8 cellular contexts compared by ENCODE assay signal in genomic region chr9:125239631-125240597, GRCh38. TPM values are rescaled to one million over a fixed set of nuclear protein-coding genes. Genes with fewer than 3 reads are reported as not detected.
DNase-seq lines count a peak whose midpoint lies in the region; ATAC-seq, FAIRE-seq and TF ChIP-seq lines count a peak whose summit lies in the region.

No MANE protein-coding gene starts in this region.

- H3K4me1 Mint-ChIP-seq in CD14-positive monocyte, result peaks cover 57% of the 10 kb centered on the region

- WGBS in neuronal stem cell (ENCODE audit: extremely low coverage in 2 of 2, insufficient read length in 2 of 2, insufficient replicate concordance in 1 of 2), 2 donors, result no CpG with 5 or more reads among the region's 8 CpGs

- no peaks in the 10 kb centered on the region for H3K9me1 ChIP-seq in endothelial cell of umbilical vein (replicated peaks; ENCODE audit: control insufficient read depth, extremely low read depth, insufficient read depth, low read length)

- H2BK5ac ChIP-seq in neuronal stem cell (ENCODE audit: low read length), result no peak overlapping the region

- ATAC-seq in HG02623 (IDR thresholded peaks at IDR 0.05; ENCODE audit: unreplicated experiment), result no peak

- H3K27ac ChIP-seq in OCI-LY3 (ENCODE audit: low read length) (peak overlapping the region; percentile 72), endothelial cell of umbilical vein (ENCODE audit: insufficient read depth, low read depth, low read length) (peak overlapping the region; percentile 60), neuronal stem cell (replicated peaks; ENCODE audit: low read length) (no peak overlapping the region)

- no peak overlapping the region for H2BK120ac ChIP-seq in neuronal stem cell (ENCODE audit: low read depth, low read length)

- peaks cover 52 to 56% of the 10 kb centered on the region in 2 donors for H3K36me3 Mint-ChIP-seq in CD14-positive monocyte

- H3K14ac ChIP-seq in neuronal stem cell (ENCODE audit: low read length), result no peak overlapping the region

- H3K23ac ChIP-seq in neuronal stem cell (ENCODE audit: low read depth, low read length, poor library complexity), result no peak overlapping the region

- no peak overlapping the region for H3K18ac ChIP-seq in neuronal stem cell (ENCODE audit: low read length)

- H2BK15ac ChIP-seq in neuronal stem cell (ENCODE audit: low read length), result no peak overlapping the region

- H4K20me1 ChIP-seq in OCI-LY3 (ENCODE audit: insufficient read depth, low read length) (peaks cover 51% of the 10 kb centered on the region), endothelial cell of umbilical vein (replicated peaks; ENCODE audit: control insufficient read depth, extremely low read depth, insufficient read depth, low read length) (peaks cover 16% of the 10 kb centered on the region)

- H3K79me1 ChIP-seq in neuronal stem cell (ENCODE audit: low read depth, low read length), result peaks cover 6% of the 10 kb centered on the region

- H3K9me3 ChIP-seq in OCI-LY3 (ENCODE audit: insufficient read depth, low read length), result no peaks in the 10 kb centered on the region
- H3K9me3 ChIP-seq in endothelial cell of umbilical vein (replicated peaks; ENCODE audit: control insufficient read depth, insufficient read depth, low read length), result no peaks in the 10 kb centered on the region
- no peaks in the 10 kb centered on the region for H3K9me3 ChIP-seq in neuronal stem cell (replicated peaks in 1 of 2; ENCODE audit: control insufficient read depth in 2 of 2, insufficient read depth in 1 of 2, low read depth in 1 of 2, low read length in 2 of 2)

- H3K27me3 ChIP-seq in OCI-LY3 (ENCODE audit: low read depth, low read length) (no peaks in the 10 kb centered on the region), endothelial cell of umbilical vein (ENCODE audit: control insufficient read depth in 2 of 2, insufficient read depth in 2 of 2, low read length in 2 of 2) (no peaks in the 10 kb centered on the region), neuronal stem cell (ENCODE audit: control insufficient read depth in 3 of 3, insufficient read depth in 3 of 3, low read depth in 1 of 3, low read length in 3 of 3) (no peaks in the 10 kb centered on the region)

- no peak overlapping the region for H4K8ac ChIP-seq in neuronal stem cell (ENCODE audit: low read depth, low read length)

- dilution Hi-C loops in endothelial cell of umbilical vein (cut with MboI; ENCODE audit: extremely low pct_ligation_motif_present, low sequenced_read_pairs), result no loop called here

- no peak for TF ChIP-seq POLR2A in endothelial cell of umbilical vein (IDR thresholded peaks at IDR 0.05; ENCODE audit: low read depth, low read length)

- H3K9me3 Mint-ChIP-seq in CD14-positive monocyte, result peaks cover 0 to 3% (median 0%) of the 10 kb centered on the region in 7 donors

- H3K4me3 Mint-ChIP-seq in CD14-positive monocyte, result peak overlapping the region; percentile 98 to 99

- TF ChIP-seq CTCF in CD14-positive monocyte (IDR thresholded peaks at IDR 0.05), result no peak
- no peak for TF ChIP-seq CTCF in OCI-LY3 (IDR thresholded peaks at IDR 0.05; ENCODE audit: low read depth, low read length)
- TF ChIP-seq CTCF in endothelial cell of umbilical vein (IDR thresholded peaks at IDR 0.05; ENCODE audit: extremely low read depth in 1 of 2, insufficient read depth in 1 of 2, low read depth in 1 of 2, low read length in 2 of 2), result no peak

- H3K4me3 ChIP-seq in OCI-LY3 (ENCODE audit: low read length), result peak overlapping the region; percentile 96
- H3K4me3 ChIP-seq in endothelial cell of umbilical vein (replicated peaks in 1 of 3; ENCODE audit: insufficient read depth in 1 of 3, low read depth in 1 of 3, low read length in 3 of 3), result peak overlapping the region; percentile 77 to 97 (median 96)
- H3K4me3 ChIP-seq in neuronal stem cell (ENCODE audit: low read length in 2 of 2), result peak overlapping the region; percentile 94 to 98

- POLR2A ChIA-PET in endothelial cell of umbilical vein (lab: Charles Lee), result interaction anchor here (1.4 to 2.0 kb wide), 3 partner anchors 12 to 104 kb away, joined by 8 to 13 read pairs (median 9); no protein-coding TSS in a partner anchor

- H4K91ac ChIP-seq in neuronal stem cell (ENCODE audit: low read depth, low read length, poor library complexity), result no peak overlapping the region

- DNase-seq in CD14-positive monocyte (ENCODE audit: low spot score) (no peak), endothelial cell of umbilical vein (ENCODE audit: low read depth, low spot score) (no peak), neuronal stem cell (ENCODE audit: low spot score) (no peak), anterior cingulate cortex (lab: John Stamatoyannopoulos, UW) (no peak), NOMO-1 (lab: John Stamatoyannopoulos, UW; ENCODE audit: unreplicated experiment in 2 of 2) (no peak), OCI-M2 (lab: John Stamatoyannopoulos, UW; ENCODE audit: unreplicated experiment) (no peak)

- H2AFZ ChIP-seq in OCI-LY3 (ENCODE audit: low read depth, low read length), result no peak overlapping the region
- H2AFZ ChIP-seq in endothelial cell of umbilical vein (ENCODE audit: low read depth, low read length), result no peak overlapping the region
- no peak overlapping the region for H2AFZ ChIP-seq in neuronal stem cell (ENCODE audit: low read length)

- H2BK12ac ChIP-seq in neuronal stem cell (ENCODE audit: low read length), result no peak overlapping the region

- FAIRE-seq in endothelial cell of umbilical vein (lab: Jason Lieb, UNC), result no peak

- H3K27me3 Mint-ChIP-seq in CD14-positive monocyte (ENCODE audit: low read depth in 3 of 3), result no peaks in the 10 kb centered on the region

- H3K4ac ChIP-seq in neuronal stem cell (ENCODE audit: low read length), result no peak overlapping the region

- peak overlapping the region; percentile 96 to 100 (median 99) for H3K27ac Mint-ChIP-seq in CD14-positive monocyte

- H3K79me2 ChIP-seq in OCI-LY3 (ENCODE audit: low read length), result peaks cover 72% of the 10 kb centered on the region
- H3K79me2 ChIP-seq in endothelial cell of umbilical vein (ENCODE audit: control insufficient read depth, insufficient read depth, low read length), result peaks cover 57% of the 10 kb centered on the region

- intact Hi-C loops in CD14-positive monocyte (cut with micrococcal nuclease), result loop anchor here (2.0 to 5.0 kb wide), 5 partner anchors 21 to 53 kb away; partner anchors contain the start of genes GAPVD1 (in 2 of the 2), PPP6C (in 2 of the 2) and RABEPK (in 1 of the 2)
- intact Hi-C loops in endothelial cell of umbilical vein (cut with micrococcal nuclease), result loop anchor here (5.0 kb wide), 4 partner anchors 132 to 468 kb away; partner anchors contain the start of genes ARPC5L, GOLGA1, NR6A1 and RPL35

- H3K4me2 ChIP-seq in OCI-LY3 (ENCODE audit: low read length) (peak overlapping the region; percentile 66), endothelial cell of umbilical vein (ENCODE audit: insufficient read depth, low read length) (peak overlapping the region; percentile 93), neuronal stem cell (ENCODE audit: insufficient read depth, low read length, poor library complexity, severe bottlenecking) (peak overlapping the region; percentile 64)

- peak overlapping the region; percentile 99 for H3K9ac ChIP-seq in OCI-LY3 (ENCODE audit: low read length)
- peak overlapping the region; percentile 93 for H3K9ac ChIP-seq in endothelial cell of umbilical vein (replicated peaks; ENCODE audit: extremely low read depth, insufficient read depth, low read length)
- no peak overlapping the region for H3K9ac ChIP-seq in neuronal stem cell (ENCODE audit: low read depth, low read length, poor library complexity)

- peaks cover 24% of the 10 kb centered on the region for H3K4me1 ChIP-seq in OCI-LY3 (ENCODE audit: low read length)
- H3K4me1 ChIP-seq in endothelial cell of umbilical vein (ENCODE audit: control insufficient read depth, extremely low read depth, insufficient read depth, low read length), result peaks cover 49% of the 10 kb centered on the region
- H3K4me1 ChIP-seq in neuronal stem cell (ENCODE audit: control insufficient read depth in 2 of 2, insufficient read depth in 1 of 2, low read depth in 1 of 2, low read length in 2 of 2), result peaks cover 6 to 9% of the 10 kb centered on the region in 2 donors

- CTCF ChIA-PET in endothelial cell of umbilical vein (lab: Charles Lee), result no interaction called here

- no TSS peak for BruUV-seq in endothelial cell of umbilical vein (replicated peaks; lab: Mats Ljungman, UMichigan)

- H2AK5ac ChIP-seq in neuronal stem cell (ENCODE audit: low read depth, low read length), result no peak overlapping the region

- H3K36me3 ChIP-seq in OCI-LY3 (replicated peaks; ENCODE audit: low read depth, low read length), result peaks cover 49% of the 10 kb centered on the region
- peaks cover 23 to 30% of the 10 kb centered on the region in 2 experiments for H3K36me3 ChIP-seq in endothelial cell of umbilical vein (ENCODE audit: control insufficient read depth in 2 of 2, extremely low read depth in 1 of 2, insufficient read depth in 2 of 2, low read length in 2 of 2)
- peaks cover 17 to 57% of the 10 kb centered on the region in 2 donors for H3K36me3 ChIP-seq in neuronal stem cell (replicated peaks in 1 of 2; ENCODE audit: control insufficient read depth in 2 of 2, insufficient read depth in 2 of 2, low read length in 2 of 2)

RNA-seq across cellular contexts. Expression of gene HSPA5, which starts 1.2 kb away (rescaled TPM):
- polyA plus RNA-seq in CD14-positive monocyte (100 to 1,000 TPM; 105 to 156 TPM), endothelial cell of umbilical vein (189 and 247 TPM in 2 replicates)
- 514 and 538 TPM in 2 replicates for total RNA-seq in endothelial cell of umbilical vein
- polyA plus RNA-seq in endothelial cell of umbilical vein (2011; cell fraction: cytosol; rRNA removed), result 275 and 318 TPM in 2 replicates
- polyA plus RNA-seq in endothelial cell of umbilical vein (2011; cell fraction: nucleus; rRNA removed), result 277 and 455 TPM in 2 replicates
- polyA plus RNA-seq in endothelial cell of umbilical vein (2012), result 581 and 662 TPM in 2 replicates
- polyA minus RNA-seq in endothelial cell of umbilical vein, result 317 and 322 TPM in 2 replicates
- 152 TPM for polyA minus RNA-seq in endothelial cell of umbilical vein (2011; cell fraction: cytosol; rRNA and poly(A)+ RNA removed)
- 137 and 160 TPM in 2 replicates for polyA minus RNA-seq in endothelial cell of umbilical vein (2011; cell fraction: nucleus; rRNA and poly(A)+ RNA removed)
- polyA plus RNA-seq in neuronal stem cell (2013, experiment 1 of 2), result 77.9 TPM
- polyA plus RNA-seq in neuronal stem cell (2013, experiment 2 of 2), result 76.9 TPM

RNA-seq across cellular contexts. Expression of gene GAPVD1, which starts 21.7 kb away (rescaled TPM):
- polyA plus RNA-seq in CD14-positive monocyte, result 10 to 100 TPM; 30.5 to 49.2 TPM
- total RNA-seq in endothelial cell of umbilical vein, result 49.2 and 53.2 TPM in 2 replicates
- polyA plus RNA-seq in endothelial cell of umbilical vein, result 8.4 and 10.7 TPM in 2 replicates
- 11.7 and 11.8 TPM in 2 replicates for polyA plus RNA-seq in endothelial cell of umbilical vein (2011; cell fraction: cytosol; rRNA removed)
- 41.3 and 42.3 TPM in 2 replicates for polyA plus RNA-seq in endothelial cell of umbilical vein (2011; cell fraction: nucleus; rRNA removed)
- polyA plus RNA-seq in endothelial cell of umbilical vein (2012), result 19.6 and 28.1 TPM in 2 replicates
- polyA minus RNA-seq in endothelial cell of umbilical vein, result 49.2 and 51.3 TPM in 2 replicates
- 46.1 TPM for polyA minus RNA-seq in endothelial cell of umbilical vein (2011; cell fraction: cytosol; rRNA and poly(A)+ RNA removed)
- 51.1 and 77.1 TPM in 2 replicates for polyA minus RNA-seq in endothelial cell of umbilical vein (2011; cell fraction: nucleus; rRNA and poly(A)+ RNA removed)
- polyA plus RNA-seq in neuronal stem cell (2013, experiment 1 of 2), result 12.0 TPM
- 12.0 TPM for polyA plus RNA-seq in neuronal stem cell (2013, experiment 2 of 2)

RNA-seq across cellular contexts. Expression of gene RABEPK, which starts 39.6 kb away (rescaled TPM):
- 10 to 100 TPM; 17.5 to 18.5 TPM for polyA plus RNA-seq in CD14-positive monocyte
- 18.2 and 19.1 TPM in 2 replicates for total RNA-seq in endothelial cell of umbilical vein
- 23.0 and 23.5 TPM in 2 replicates for polyA plus RNA-seq in endothelial cell of umbilical vein
- polyA plus RNA-seq in endothelial cell of umbilical vein (2011; cell fraction: cytosol; rRNA removed), result 32.6 and 35.5 TPM in 2 replicates
- 16.1 and 19.4 TPM in 2 replicates for polyA plus RNA-seq in endothelial cell of umbilical vein (2011; cell fraction: nucleus; rRNA removed)
- polyA plus RNA-seq in endothelial cell of umbilical vein (2012), result 30.5 and 36.5 TPM in 2 replicates
- polyA minus RNA-seq in endothelial cell of umbilical vein, result 18.7 and 22.1 TPM in 2 replicates
- 26.9 TPM for polyA minus RNA-seq in endothelial cell of umbilical vein (2011; cell fraction: cytosol; rRNA and poly(A)+ RNA removed)
- 3.6 and 4.6 TPM in 2 replicates for polyA minus RNA-seq in endothelial cell of umbilical vein (2011; cell fraction: nucleus; rRNA and poly(A)+ RNA removed)
- 12.5 TPM for polyA plus RNA-seq in neuronal stem cell (2013, experiment 1 of 2)
- 12.3 TPM for polyA plus RNA-seq in neuronal stem cell (2013, experiment 2 of 2)

RNA-seq across cellular contexts. Expression of gene PPP6C, which starts 50.3 kb away (rescaled TPM):
- polyA plus RNA-seq in CD14-positive monocyte, result 10 to 100 TPM; 36.9 to 48.1 TPM
- 42.1 and 42.6 TPM in 2 replicates for total RNA-seq in endothelial cell of umbilical vein
- 14.6 and 19.3 TPM in 2 replicates for polyA plus RNA-seq in endothelial cell of umbilical vein
- 21.6 and 22.2 TPM in 2 replicates for polyA plus RNA-seq in endothelial cell of umbilical vein (2011; cell fraction: cytosol; rRNA removed)
- polyA plus RNA-seq in endothelial cell of umbilical vein (2011; cell fraction: nucleus; rRNA removed), result 11.7 and 14.8 TPM in 2 replicates
- polyA plus RNA-seq in endothelial cell of umbilical vein (2012), result 28.8 and 38.7 TPM in 2 replicates
- polyA minus RNA-seq in endothelial cell of umbilical vein, result 20.0 and 20.8 TPM in 2 replicates
- polyA minus RNA-seq in endothelial cell of umbilical vein (2011; cell fraction: cytosol; rRNA and poly(A)+ RNA removed), result 23.9 TPM
- polyA minus RNA-seq in endothelial cell of umbilical vein (2011; cell fraction: nucleus; rRNA and poly(A)+ RNA removed), result 10.7 and 13.2 TPM in 2 replicates
- 34.6 TPM for polyA plus RNA-seq in neuronal stem cell (2013, experiment 1 of 2)
- 35.2 TPM for polyA plus RNA-seq in neuronal stem cell (2013, experiment 2 of 2)
